17 cellular contexts compared by ENCODE assay signal in the genomic region with DNA sequence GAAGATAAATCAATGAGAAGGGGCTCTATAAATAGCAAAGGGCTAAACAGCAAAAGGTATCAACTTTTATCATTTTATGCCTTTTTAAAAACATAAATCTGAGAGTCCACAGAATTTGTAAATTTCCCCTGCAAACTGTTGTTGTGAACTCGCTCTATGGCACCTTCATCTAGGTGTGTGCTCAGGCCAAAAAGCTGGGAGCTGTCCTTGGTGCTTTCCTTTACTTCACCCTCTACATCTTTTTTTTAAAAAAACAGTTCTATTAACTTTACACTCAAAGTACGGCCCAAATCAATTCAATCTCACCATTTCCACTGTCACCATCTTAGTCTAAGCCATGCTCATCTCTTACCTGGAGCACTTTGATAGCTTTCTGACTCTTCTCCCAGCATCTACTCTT.
DNase-seq lines count a peak whose midpoint lies in the region; ATAC-seq and TF ChIP-seq lines count a peak whose summit lies in the region.
"Had no signal": no experiment of that assay in that cellular context is flagged by ENCODE, and none has a peak within 500 bp of the region (broad histone marks: within the 10 kb centered on the region; RNA-seq: fewer than 3 reads in every experiment).

No MANE protein-coding gene starts in this region.

- intact Hi-C loops in HCT116 (cut with micrococcal nuclease): no loop called here

- H3K79me2 ChIP-seq in HCT116 (ENCODE audit: insufficient read depth, low read length): no peaks in the 10 kb centered on the region

- TF ChIP-seq RAD21 in HCT116 (IDR thresholded peaks at IDR 0.05; ENCODE audit: low read depth): no peak

- H3K27me3 ChIP-seq in HCT116 (ENCODE audit: insufficient read depth, low read length): no peaks in the 10 kb centered on the region; the same call in 1 of the 2 replicates

- H2AFZ ChIP-seq in HCT116 (ENCODE audit: low read depth, low read length, poor library complexity, severe bottlenecking): no peak overlapping the region

- H3K9me2 ChIP-seq in HCT116 (ENCODE audit: insufficient read depth): no peaks in the 10 kb centered on the region

- ATAC-seq in HCT116: no peak
- ATAC-seq in GM18870 (IDR thresholded peaks at IDR 0.05; ENCODE audit: unreplicated experiment): no peak
- ATAC-seq in GM18909 (IDR thresholded peaks at IDR 0.05; ENCODE audit: poor library complexity, unreplicated experiment): no peak
- ATAC-seq: Right ventricle myocardium inferior had no signal

- no peaks in the 10 kb centered on the region for H3K9me3 ChIP-seq in HCT116 (ENCODE audit: control insufficient read depth in 1 of 2, insufficient read depth in 1 of 2, low read depth in 1 of 2, low read length in 2 of 2)

- CTCF ChIA-PET in HCT116 (lab: Charles Lee): no interaction called here

- no peaks in the 10 kb centered on the region for H3K36me3 ChIP-seq in HCT116 (ENCODE audit: control insufficient read depth in 1 of 2, insufficient read depth in 2 of 2, low read length in 2 of 2)

- no peak overlapping the region for H3K4me3 ChIP-seq in HCT116 (replicated peaks in 1 of 2; ENCODE audit: low read depth in 1 of 2, low read length in 2 of 2)

- no peak for TF ChIP-seq CTCF in HCT116 (IDR thresholded peaks at IDR 0.05 in 2 of 3, conservative IDR thresholded peaks at IDR 0.05 in 1 of 3; ENCODE audit: borderline replicate concordance in 1 of 3, insufficient read depth in 1 of 3, low read depth in 2 of 3, low read length in 2 of 3)

- H3K4me1 ChIP-seq in HCT116 (ENCODE audit: control insufficient read depth in 1 of 2, insufficient read depth in 2 of 2, low read length in 2 of 2): no peaks in the 10 kb centered on the region

- DNase-seq in A172 (ENCODE audit: low spot score): peak; percentile 24
- no peak for DNase-seq in HCT116 (ENCODE audit: low read depth, low spot score)
- peak; percentile 36 for DNase-seq in astrocyte of the hippocampus (ENCODE audit: low read depth, low spot score)
- peak; percentile 34 for DNase-seq in iPS-NIHi11 (ENCODE audit: low spot score)
- no peak for DNase-seq in NCI-H1092 (lab: John Stamatoyannopoulos, UW)
- no peak for DNase-seq in AG08396 (ENCODE audit: low spot score)
- DNase-seq: ACHN, AML-193, H9, KG1, NCI-H1436, NCI-H2029, NCI-H446 had no signal

- BruUV-seq in HCT116 (replicated peaks; lab: Mats Ljungman, UMichigan): no TSS peak

- no peak overlapping the region for H3K27ac ChIP-seq in HCT116 (ENCODE audit: low read depth, low read length)
- H3K27ac ChIP-seq: C4-2B had no signal

- no peak overlapping the region for H3K9ac ChIP-seq in HCT116 (ENCODE audit: low read length)

- H3K4me2 ChIP-seq in HCT116 (ENCODE audit: low read length): no peak overlapping the region

- H4K20me1 ChIP-seq in HCT116 (ENCODE audit: insufficient read depth): no peaks in the 10 kb centered on the region; the same call in 1 of the 2 replicates

- RAD21 ChIA-PET in HCT116 (lab: Charles Lee; ENCODE audit: low non-redundant PET in 1 of 2, low total read pairs in 2 of 2, uncharacterized antibody in 2 of 2, unreplicated experiment in 2 of 2): no interaction called here

- no peak for TF ChIP-seq POLR2A in HCT116 (IDR thresholded peaks at IDR 0.05; ENCODE audit: borderline replicate concordance, extremely low read depth, insufficient read depth, insufficient read length)

- POLR2A ChIA-PET in HCT116 (lab: Charles Lee): no interaction called here

TF ChIP-seq in HCT116, 20 proteins besides CTCF, POLR2A, EP300 and RAD21:
- TF ChIP-seq YY1 (IDR thresholded peaks at IDR 0.05; ENCODE audit: extremely low read depth, insufficient replicate concordance, low read depth, low read length) (no peak), POLR2AphosphoS5 (IDR thresholded peaks at IDR 0.05; ENCODE audit: low read depth, low read length) (no peak), EZH2phosphoT487 (IDR thresholded peaks at IDR 0.05; ENCODE audit: borderline replicate concordance) (no peak), SRF (IDR thresholded peaks at IDR 0.05; ENCODE audit: low read depth) (no peak), SP1 (IDR thresholded peaks at IDR 0.05; ENCODE audit: low read depth) (no peak)
- TF ChIP-seq, protein P1, sequence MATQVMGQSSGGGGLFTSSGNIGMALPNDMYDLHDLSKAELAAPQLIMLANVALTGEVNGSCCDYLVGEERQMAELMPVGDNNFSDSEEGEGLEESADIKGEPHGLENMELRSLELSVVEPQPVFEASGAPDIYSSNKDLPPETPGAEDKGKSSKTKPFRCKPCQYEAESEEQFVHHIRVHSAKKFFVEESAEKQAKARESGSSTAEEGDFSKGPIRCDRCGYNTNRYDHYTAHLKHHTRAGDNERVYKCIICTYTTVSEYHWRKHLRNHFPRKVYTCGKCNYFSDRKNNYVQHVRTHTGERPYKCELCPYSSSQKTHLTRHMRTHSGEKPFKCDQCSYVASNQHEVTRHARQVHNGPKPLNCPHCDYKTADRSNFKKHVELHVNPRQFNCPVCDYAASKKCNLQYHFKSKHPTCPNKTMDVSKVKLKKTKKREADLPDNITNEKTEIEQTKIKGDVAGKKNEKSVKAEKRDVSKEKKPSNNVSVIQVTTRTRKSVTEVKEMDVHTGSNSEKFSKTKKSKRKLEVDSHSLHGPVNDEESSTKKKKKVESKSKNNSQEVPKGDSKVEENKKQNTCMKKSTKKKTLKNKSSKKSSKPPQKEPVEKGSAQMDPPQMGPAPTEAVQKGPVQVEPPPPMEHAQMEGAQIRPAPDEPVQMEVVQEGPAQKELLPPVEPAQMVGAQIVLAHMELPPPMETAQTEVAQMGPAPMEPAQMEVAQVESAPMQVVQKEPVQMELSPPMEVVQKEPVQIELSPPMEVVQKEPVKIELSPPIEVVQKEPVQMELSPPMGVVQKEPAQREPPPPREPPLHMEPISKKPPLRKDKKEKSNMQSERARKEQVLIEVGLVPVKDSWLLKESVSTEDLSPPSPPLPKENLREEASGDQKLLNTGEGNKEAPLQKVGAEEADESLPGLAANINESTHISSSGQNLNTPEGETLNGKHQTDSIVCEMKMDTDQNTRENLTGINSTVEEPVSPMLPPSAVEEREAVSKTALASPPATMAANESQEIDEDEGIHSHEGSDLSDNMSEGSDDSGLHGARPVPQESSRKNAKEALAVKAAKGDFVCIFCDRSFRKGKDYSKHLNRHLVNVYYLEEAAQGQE (IDR thresholded peaks at IDR 0.05; ENCODE audit: low read depth): peak; percentile 54
TF ChIP-seq in HCT116: peak in this region for 1.

Comparison
In these comparisons a context has a peak if more than half of its experiments do, and no peak if none do; other contexts are left out.
1. DNase-seq: peak in A172 (single experiment), astrocyte of the hippocampus (single experiment) and iPS-NIHi11 (single experiment); none in HCT116 (single experiment), NCI-H1092 (single experiment) and AG08396 (single experiment).